8 cellular contexts compared by ENCODE assay signal in the genomic region with DNA sequence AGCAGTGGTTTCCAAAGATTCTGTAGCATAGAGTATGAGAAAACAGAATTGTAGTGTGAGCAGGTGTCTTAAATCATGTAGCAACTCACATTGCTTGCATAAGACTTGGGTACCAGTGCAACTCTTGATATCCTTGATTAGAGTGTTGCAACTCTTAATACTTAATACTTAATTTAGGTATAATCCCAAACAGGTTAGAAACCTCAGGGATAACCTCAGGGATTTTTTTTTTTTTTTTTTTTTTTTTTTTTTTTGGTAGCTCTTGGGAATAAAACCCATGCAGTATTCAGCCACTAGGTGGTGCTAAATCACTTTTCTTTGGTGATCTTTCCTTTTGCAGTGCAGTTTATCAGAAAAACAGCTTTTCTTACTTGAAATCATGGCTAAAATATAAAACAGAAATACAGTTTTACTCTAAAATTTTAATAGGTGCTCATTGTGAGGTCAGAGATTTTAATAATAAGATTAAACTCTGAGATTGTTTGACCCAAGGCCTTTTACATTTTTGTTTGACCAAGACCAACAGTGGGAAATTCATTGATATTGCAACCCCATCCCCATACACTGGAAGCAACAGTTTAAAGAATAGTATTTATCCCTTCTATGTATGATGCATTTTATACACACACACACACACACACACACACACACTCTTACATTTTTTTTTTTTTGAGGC. TPM values are rescaled to one million over a fixed set of nuclear protein-coding genes. Genes with fewer than 3 reads are reported as not detected.
A peak's percentile ranks its signal among the peaks of the same experiment; 100 is the strongest.
DNase-seq lines count a peak whose midpoint lies in the region; ATAC-seq and FAIRE-seq lines count a peak whose summit lies in the region.

No MANE protein-coding gene starts in this region.

- H3K27ac Mint-ChIP-seq in activated T-cell treated with anti-CD3 and anti-CD28 coated beads, Interleukin-2, amount 50 U/mL, for 24 hours, result no peak overlapping the region
- no peak overlapping the region for H3K27ac Mint-ChIP-seq in memory B cell
- H3K27ac Mint-ChIP-seq in stimulated activated memory B cell treated with anti-CD40 and anti-IgM and Interleukin-4, amounts not matched to agents 10 μg/mL and 1 μg/mL and 100 μg/mL, for 72 hours, result no peak overlapping the region
- no peak overlapping the region for H3K27ac Mint-ChIP-seq in T-helper 2 cell treated with Interferon-gamma antibody and Interleukin-4, amounts not matched to agents 5 μg/mL and 100 μg/mL, for 36 hours

- no peaks in the 10 kb centered on the region for H3K27me3 Mint-ChIP-seq in activated T-cell treated with anti-CD3 and anti-CD28 coated beads, Interleukin-2, amount 50 U/mL, for 24 hours
- H3K27me3 Mint-ChIP-seq in memory B cell, result no peaks in the 10 kb centered on the region
- H3K27me3 Mint-ChIP-seq in stimulated activated memory B cell treated with anti-CD40 and anti-IgM and Interleukin-4, amounts not matched to agents 10 μg/mL and 1 μg/mL and 100 μg/mL, for 72 hours, result no peaks in the 10 kb centered on the region
- no peaks in the 10 kb centered on the region for H3K27me3 Mint-ChIP-seq in T-helper 2 cell treated with Interferon-gamma antibody and Interleukin-4, amounts not matched to agents 5 μg/mL and 100 μg/mL, for 36 hours (ENCODE audit: low read depth)

- peaks cover 81% of the 10 kb centered on the region for H3K36me3 Mint-ChIP-seq in activated T-cell treated with anti-CD3 and anti-CD28 coated beads, Interleukin-2, amount 50 U/mL, for 24 hours (ENCODE audit: low read depth)
- peaks cover 28% of the 10 kb centered on the region for H3K36me3 Mint-ChIP-seq in memory B cell
- peaks cover 61% of the 10 kb centered on the region for H3K36me3 Mint-ChIP-seq in stimulated activated memory B cell treated with anti-CD40 and anti-IgM and Interleukin-4, amounts not matched to agents 10 μg/mL and 1 μg/mL and 100 μg/mL, for 72 hours
- H3K36me3 Mint-ChIP-seq in T-helper 2 cell treated with Interferon-gamma antibody and Interleukin-4, amounts not matched to agents 5 μg/mL and 100 μg/mL, for 36 hours (ENCODE audit: low read depth), result peaks cover 44% of the 10 kb centered on the region

- no peak for ATAC-seq in memory B cell (ENCODE audit: low read depth)
- no peak for ATAC-seq in stimulated activated memory B cell treated with anti-CD40 and anti-IgM and Interleukin-4, amounts not matched to agents 10 μg/mL and 1 μg/mL and 100 μg/mL, for 72 hours

- H3K4me3 ChIP-seq in Jurkat, Clone E6-1 (ENCODE audit: low read length), result no peak overlapping the region

- H3K4me1 Mint-ChIP-seq in activated T-cell treated with anti-CD3 and anti-CD28 coated beads, Interleukin-2, amount 50 U/mL, for 24 hours (ENCODE audit: low read depth), result peaks cover 8% of the 10 kb centered on the region
- no peaks in the 10 kb centered on the region for H3K4me1 Mint-ChIP-seq in memory B cell
- no peaks in the 10 kb centered on the region for H3K4me1 Mint-ChIP-seq in stimulated activated memory B cell treated with anti-CD40 and anti-IgM and Interleukin-4, amounts not matched to agents 10 μg/mL and 1 μg/mL and 100 μg/mL, for 72 hours
- no peaks in the 10 kb centered on the region for H3K4me1 Mint-ChIP-seq in T-helper 2 cell treated with Interferon-gamma antibody and Interleukin-4, amounts not matched to agents 5 μg/mL and 100 μg/mL, for 36 hours (ENCODE audit: low read depth)

- peak; percentile 23 for FAIRE-seq in RCC 7860 (lab: Jason Lieb, UNC)
- peak; percentile 88 for FAIRE-seq in colon (lab: Jason Lieb, UNC)

- H3K4me3 Mint-ChIP-seq in activated T-cell treated with anti-CD3 and anti-CD28 coated beads, Interleukin-2, amount 50 U/mL, for 24 hours, result no peak overlapping the region
- H3K4me3 Mint-ChIP-seq in memory B cell, result no peak overlapping the region
- H3K4me3 Mint-ChIP-seq in stimulated activated memory B cell treated with anti-CD40 and anti-IgM and Interleukin-4, amounts not matched to agents 10 μg/mL and 1 μg/mL and 100 μg/mL, for 72 hours, result no peak overlapping the region
- no peak overlapping the region for H3K4me3 Mint-ChIP-seq in T-helper 2 cell treated with Interferon-gamma antibody and Interleukin-4, amounts not matched to agents 5 μg/mL and 100 μg/mL, for 36 hours

- H3K9me3 Mint-ChIP-seq in activated T-cell treated with anti-CD3 and anti-CD28 coated beads, Interleukin-2, amount 50 U/mL, for 24 hours, result no peaks in the 10 kb centered on the region
- H3K9me3 Mint-ChIP-seq in memory B cell, result no peaks in the 10 kb centered on the region
- H3K9me3 Mint-ChIP-seq in stimulated activated memory B cell treated with anti-CD40 and anti-IgM and Interleukin-4, amounts not matched to agents 10 μg/mL and 1 μg/mL and 100 μg/mL, for 72 hours, result no peaks in the 10 kb centered on the region
- H3K9me3 Mint-ChIP-seq in T-helper 2 cell treated with Interferon-gamma antibody and Interleukin-4, amounts not matched to agents 5 μg/mL and 100 μg/mL, for 36 hours, result no peaks in the 10 kb centered on the region

- DNase-seq in activated T-cell treated with anti-CD3 and anti-CD28 coated beads for 4 hours, result peak; percentile 31
- DNase-seq in activated T-cell treated with anti-CD3 and anti-CD28 coated beads, Interleukin-2, amount 50 U/mL, for 24 hours, result no peak
- DNase-seq in Jurkat, Clone E6-1 (ENCODE audit: low read depth, low spot score), result peak; percentile 71
- peak; percentile 7 for DNase-seq in RCC 7860 (ENCODE audit: low spot score)
- DNase-seq in memory B cell (ENCODE audit: low spot score in 2 of 2), result peak; percentile 36 to 53
- DNase-seq in T-helper 2 cell treated with Interferon-gamma antibody and Interleukin-4, amounts not matched to agents 5 μg/mL and 100 μg/mL, for 36 hours (ENCODE audit: low spot score), result no peak

RNA-seq across cellular contexts. Expression of a gene that starts 55.3 kb away (rescaled TPM):
- polyA plus RNA-seq in Jurkat, Clone E6-1 (2012; ENCODE audit: insufficient read depth, insufficient read length), result 47.1 TPM

Comparison
In these comparisons a context has a peak if more than half of its experiments do, and no peak if none do; other contexts are left out.
1. DNase-seq: peak in activated T-cell treated with anti-CD3 and anti-CD28 coated beads for 4 hours (single experiment), Jurkat, Clone E6-1 (single experiment), RCC 7860 (single experiment) and memory B cell (2 of 2); none in activated T-cell treated with anti-CD3 and anti-CD28 coated beads, Interleukin-2, amount 50 U/mL, for 24 hours (single experiment) and T-helper 2 cell treated with Interferon-gamma antibody and Interleukin-4, amounts not matched to agents 5 μg/mL and 100 μg/mL, for 36 hours (single experiment).